Comparison of ENCODE assay signal across 27 cellular contexts in the genomic region with DNA sequence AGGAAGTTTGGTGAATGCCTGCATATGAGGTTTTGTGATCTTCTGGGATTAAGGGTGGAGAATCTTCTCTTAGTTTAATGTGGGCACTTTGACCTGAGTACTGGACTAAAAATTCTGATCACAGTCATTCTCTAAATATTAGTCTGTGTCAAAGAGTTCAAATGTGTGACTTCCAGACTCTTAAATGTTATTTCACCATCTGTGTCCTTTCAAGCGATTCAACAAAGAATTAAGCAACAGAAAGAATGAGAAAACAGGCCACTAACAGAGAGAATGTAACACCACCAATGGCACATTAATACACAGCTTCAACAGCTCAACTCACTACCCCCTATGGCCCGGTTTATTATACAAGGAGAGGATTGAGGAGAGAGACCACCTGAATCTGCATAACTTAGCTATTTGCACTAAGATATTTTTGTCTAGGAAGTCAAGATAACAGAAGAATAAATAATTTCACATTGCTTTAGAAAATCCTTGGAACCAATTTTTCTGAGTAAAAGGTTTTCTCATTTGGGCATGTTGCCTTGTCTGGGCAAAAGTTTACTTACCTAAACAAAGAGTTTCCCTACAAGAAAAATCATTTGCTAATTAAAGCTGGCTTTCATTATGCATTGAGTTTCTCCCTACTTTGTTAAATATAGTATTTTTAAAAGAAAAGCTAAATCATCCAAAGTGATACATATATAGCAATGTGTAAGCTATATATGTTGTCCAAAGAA.
DNase-seq lines count a peak whose midpoint lies in the region; ATAC-seq, FAIRE-seq and TF ChIP-seq lines count a peak whose summit lies in the region.
"Had no signal": no experiment of that assay in that cellular context is flagged by ENCODE, and none has a peak within 500 bp of the region (broad histone marks: within the 10 kb centered on the region; RNA-seq: fewer than 3 reads in every experiment).

No MANE protein-coding gene starts in this region.

- H3K36me3 ChIP-seq in right lobe of liver = no peaks in the 10 kb centered on the region
- H3K36me3 ChIP-seq in gastrocnemius medialis = no peaks in the 10 kb centered on the region
- H3K36me3 ChIP-seq: BE2C, BLaER1 had no signal

- H3K4me1 ChIP-seq in right lobe of liver = peaks cover 0 to 9% (median 2%) of the 10 kb centered on the region in 4 donors
- no peaks in the 10 kb centered on the region for H3K4me1 ChIP-seq in gastrocnemius medialis
- H3K4me1 ChIP-seq: BE2C, BLaER1 had no signal

- DNase-seq in globus pallidus (ENCODE audit: low spot score) = peak; percentile 2
- DNase-seq in right lobe of liver = no peak
- DNase-seq in gastrocnemius medialis = no peak
- DNase-seq in NCI-H1436 (lab: John Stamatoyannopoulos, UW) = no peak
- no peak for DNase-seq in stimulated activated CD4-positive, alpha-beta T cell treated with anti-CD3 and anti-CD28 coated beads, Interleukin-2, amount 100 ng/mL, for 24 hours
- no peak for DNase-seq in NCI-H446 treated with DMSO at 0.1 percent for 48 hours (lab: John Stamatoyannopoulos, UW)
- DNase-seq: 8988T; ACHN; BE2C; C1 segment of cervical spinal cord; CD4-positive, alpha-beta memory T cell; CD4-positive, CD25-positive, alpha-beta regulatory T cell; CD8-positive, alpha-beta memory T cell; COR-L47; DMS 273 treated with DMSO at 0.1 percent for 48 hours; DMS153; DMS53; DMS79; DND-41; EL; GDM1 had no signal

- WGBS in right lobe of liver (ENCODE audit: insufficient coverage, low coverage, low lambda C conversion rate, missing lambda C conversion rate) = 19% methylated on average over 2 of the region's 2 CpGs

- in situ Hi-C loops in gastrocnemius medialis (cut with MboI; ENCODE audit: low sequenced_read_pairs in 4 of 4) = no loop called here

- TF ChIP-seq CTCF in right lobe of liver (IDR thresholded peaks at IDR 0.05) (no peak), gastrocnemius medialis (IDR thresholded peaks at IDR 0.05 in 4 of 5, conservative IDR thresholded peaks at IDR 0.05 in 1 of 5) (no peak)

- peak; percentile 93 to 97 (median 96) for ATAC-seq in right lobe of liver
- peak; percentile 27 to 47 for ATAC-seq in gastrocnemius medialis
- ATAC-seq: GM12878 had no signal

- H3K9me3 ChIP-seq in right lobe of liver (no peaks in the 10 kb centered on the region), gastrocnemius medialis (no peaks in the 10 kb centered on the region)
- H3K9me3 ChIP-seq: BE2C, BLaER1 had no signal

- no peaks in the 10 kb centered on the region for H3K27me3 ChIP-seq in right lobe of liver
- no peaks in the 10 kb centered on the region for H3K27me3 ChIP-seq in gastrocnemius medialis
- H3K27me3 ChIP-seq: BE2C, BLaER1 had no signal

- FAIRE-seq in endometrium (lab: Jason Lieb, UNC) = peak; percentile 91
- FAIRE-seq: A204.1, GM12878, GM12892, GM18507 had no signal

- H3K27ac ChIP-seq in right lobe of liver = peak overlapping the region; percentile 24 to 74 (median 48)
- H3K27ac ChIP-seq in gastrocnemius medialis = no peak overlapping the region
- H3K27ac ChIP-seq: BLaER1 had no signal

- intact Hi-C loops in right lobe of liver (cut with DNase I) = no loop called here
- intact Hi-C loops in gastrocnemius medialis (cut with DNase I; ENCODE audit: low total_unique reads) = no loop called here

- TF ChIP-seq POLR2A in right lobe of liver (IDR thresholded peaks at IDR 0.05) (no peak), gastrocnemius medialis (IDR thresholded peaks at IDR 0.05) (no peak)

- peak overlapping the region in 1 of 3 donors; percentile 7 for H3K4me3 ChIP-seq in right lobe of liver
- no peak overlapping the region for H3K4me3 ChIP-seq in gastrocnemius medialis
- H3K4me3 ChIP-seq: BLaER1, GM12878 had no signal

Comparison
In these comparisons a context has a peak if more than half of its experiments do, and no peak if none do; other contexts are left out.
1. H3K27ac ChIP-seq: peak in right lobe of liver (3 of 3); none in gastrocnemius medialis (0 of 4).